Comparison of ENCODE assay signal across 8 cellular contexts in genomic region chrX:18887177-18887820, GRCh38.
DNase-seq lines count a peak whose midpoint lies in the region; ATAC-seq and TF ChIP-seq lines count a peak whose summit lies in the region.

No MANE protein-coding gene starts in this region.

- CTCF ChIA-PET in activated B cell treated with CpG ODN at 0.5 μM for 24 hours (lab: Charles Lee), result interaction anchor here (0.7 to 1.5 kb wide), 3 partner anchors 98 to 446 kb away, joined by 3 to 4 read pairs (median 3); no protein-coding TSS in a partner anchor

- peak overlapping the region; percentile 80 for H3K27ac ChIP-seq in psoas muscle

- intact Hi-C loops in activated B cell treated with CpG ODN at 0.5 μM for 24 hours (cut with micrococcal nuclease) (loop anchor here (2.0 to 10.0 kb wide), 2 partner anchors 448 to 1152 kb away; partner anchors contain the start of gene SCML1), left ventricle myocardium superior (cut with micrococcal nuclease) (no loop called here), psoas muscle (cut with DNase I) (loop anchor here (2.0 to 10.0 kb wide), 5 partner anchors 55 to 495 kb away; partner anchors contain the start of gene CDKL5 (in 1 of the 2))

- ATAC-seq in activated B cell treated with CpG ODN at 0.5 μM for 24 hours (ENCODE audit: low read depth) (no peak), left ventricle myocardium superior (peak; percentile 60), psoas muscle (peak; percentile 45 to 75 (median 70)), GM18861 (IDR thresholded peaks at IDR 0.05; ENCODE audit: unreplicated experiment) (no peak)

- no peaks in the 10 kb centered on the region for H3K27me3 ChIP-seq in psoas muscle (ENCODE audit: insufficient read depth in 3 of 3, low read length in 2 of 3)

- peaks cover 10% of the 10 kb centered on the region for H3K36me3 Mint-ChIP-seq in activated B cell treated with CpG ODN at 0.5 μM for 24 hours (ENCODE audit: low read depth)

- no peaks in the 10 kb centered on the region for H3K9me3 ChIP-seq in psoas muscle

- H3K4me1 ChIP-seq in psoas muscle, result no peaks in the 10 kb centered on the region

- H3K4me1 Mint-ChIP-seq in activated B cell treated with CpG ODN at 0.5 μM for 24 hours, result peaks cover 25% of the 10 kb centered on the region

- WGBS in psoas muscle, 3 donors, result 7 to 28% (median 10%) methylated on average over 22 to 25 of the region's 25 CpGs

- no peaks in the 10 kb centered on the region for H3K27me3 Mint-ChIP-seq in activated B cell treated with CpG ODN at 0.5 μM for 24 hours

- H3K36me3 ChIP-seq in psoas muscle (ENCODE audit: insufficient read depth in 1 of 2, low read depth in 1 of 2), result no peaks in the 10 kb centered on the region

- H3K9me3 Mint-ChIP-seq in activated B cell treated with CpG ODN at 0.5 μM for 24 hours, result no peaks in the 10 kb centered on the region

- TF ChIP-seq CTCF in GM12864 (IDR thresholded peaks at IDR 0.05; ENCODE audit: low read depth, low read length, missing control alignments) (no peak), activated B cell treated with CpG ODN at 0.5 μM for 24 hours (IDR thresholded peaks at IDR 0.05) (no peak), psoas muscle (IDR thresholded peaks at IDR 0.05) (no peak)

- peak overlapping the region; percentile 54 for H3K4me3 ChIP-seq in GM12864 (ENCODE audit: low read depth, low read length)
- peak overlapping the region; percentile 51 for H3K4me3 ChIP-seq in psoas muscle

- POLR2A ChIA-PET in activated B cell treated with CpG ODN at 0.5 μM for 24 hours (lab: Charles Lee), result interaction anchor here (0.9 to 2.9 kb wide), 4 partner anchors 98 to 462 kb away, joined by 3 to 14 read pairs (median 6); partner anchors contain the start of gene CDKL5

- peak overlapping the region; percentile 91 for H3K4me3 Mint-ChIP-seq in activated B cell treated with CpG ODN at 0.5 μM for 24 hours

- no peak for DNase-seq in GM12864 (ENCODE audit: low read depth)
- DNase-seq in activated B cell treated with CpG ODN at 0.5 μM for 24 hours, result no peak
- peak; percentile 83 for DNase-seq in left ventricle myocardium superior
- peak; percentile 37 to 72 for DNase-seq in psoas muscle
- no peak for DNase-seq in NCI-H2227 treated with DMSO at 0.1 percent for 48 hours (lab: John Stamatoyannopoulos, UW)
- no peak for DNase-seq in SW 1271 (lab: John Stamatoyannopoulos, UW)
- DNase-seq in stimulated activated CD8-positive, alpha-beta memory T cell treated with anti-CD3 and anti-CD28 coated beads, Interleukin-4, amount 100 ng/mL, for 48 hours, result no peak

- H3K27ac Mint-ChIP-seq in activated B cell treated with CpG ODN at 0.5 μM for 24 hours, result peak overlapping the region; percentile 94

Comparison
In these comparisons a context has a peak if more than half of its experiments do, and no peak if none do; other contexts are left out.
1. DNase-seq: peak in left ventricle myocardium superior (single experiment) and psoas muscle (2 of 2); none in GM12864 (single experiment), activated B cell treated with CpG ODN at 0.5 μM for 24 hours (single experiment), NCI-H2227 treated with DMSO at 0.1 percent for 48 hours (single experiment), SW 1271 (0 of 2) and stimulated activated CD8-positive, alpha-beta memory T cell treated with anti-CD3 and anti-CD28 coated beads, Interleukin-4, amount 100 ng/mL, for 48 hours (single experiment).
2. ATAC-seq: peak in left ventricle myocardium superior (single experiment) and psoas muscle (4 of 4); none in activated B cell treated with CpG ODN at 0.5 μM for 24 hours (single experiment) and GM18861 (single experiment).